25 cellular contexts compared by ENCODE assay signal in genomic region chr12:130806574-130806973, GRCh38.
"Had no signal": no experiment of that assay in that cellular context is flagged by ENCODE, and none has a peak within 500 bp of the region (broad histone marks: within the 10 kb centered on the region; RNA-seq: fewer than 3 reads in every experiment).

No MANE protein-coding gene starts in this region.

- H3K4me3 ChIP-seq: mucosa of descending colon, tibial artery had no signal

- DNase-seq: activated B cell treated with CpG ODN at 0.5 μM for 24 hours; activated CD4-positive, alpha-beta T cell treated with anti-CD3 and anti-CD28 coated beads for 36 hours; activated CD4-positive, alpha-beta T cell treated with anti-CD3 and anti-CD28 coated beads, Interleukin-2, amount 50 U/mL, for 4 hours; activated CD8-positive, alpha-beta memory T cell treated with anti-CD3 and anti-CD28 coated beads for 24 hours; activated CD8-positive, alpha-beta memory T cell treated with anti-CD3 and anti-CD28 coated beads, Interleukin-2, amount 50 U/mL, for 4 hours; activated T-cell treated with anti-CD3 and anti-CD28 coated beads, Interleukin-2, amount 50 U/mL, for 24 hours; aorta; central memory CD4-positive, alpha-beta T cell; effector memory CD8-positive, alpha-beta T cell; left colon; mesenchymal stem cell; mucosa of descending colon; nephron progenitor cell; nucleus accumbens; right cardiac atrium; stimulated activated CD4-positive, alpha-beta T cell treated with anti-CD3 and anti-CD28 coated beads, Interleukin-12 subunit alpha, Interleukin-12 subunit beta, amount 100 ng/mL, for 4 hours; stimulated activated CD4-positive, alpha-beta T cell treated with anti-CD3 and anti-CD28 coated beads, Interleukin-1b, Interleukin-23, amount 100 ng/mL, for 48 hours; stimulated activated naive CD8-positive, alpha-beta T cell treated with anti-CD3 and anti-CD28 coated beads, Interleukin-15, amount 100 ng/mL, for 72 hours; T1000; tibial artery had no signal

- H3K79me2 ChIP-seq: parathyroid adenoma had no signal

- FAIRE-seq: colon had no signal

- H3K27me3 ChIP-seq: tibial artery had no signal

- H3K9me3 ChIP-seq: mucosa of descending colon, tibial artery had no signal

- H2AFZ ChIP-seq: parathyroid adenoma had no signal

- ATAC-seq: activated CD4-positive, alpha-beta T cell treated with anti-CD3 and anti-CD28 coated beads for 36 hours; activated naive CD4-positive, alpha-beta T cell treated with anti-CD3 and anti-CD28 coated beads, Interleukin-2, amount 50 U/mL, for 72 hours; activated T-helper 17 cell treated with anti-CD3 and anti-CD28 coated beads, Interleukin-2, amount 50 U/mL, for 72 hours; effector memory CD8-positive, alpha-beta T cell; left colon; mucosa of descending colon; right cardiac atrium; stimulated activated effector memory CD8-positive, alpha-beta T cell treated with anti-CD3 and anti-CD28 coated beads, Interleukin-12 subunit alpha, Interleukin-12 subunit beta, amount 100 ng/mL, for 72 hours; stimulated activated naive CD8-positive, alpha-beta T cell treated with anti-CD3 and anti-CD28 coated beads, Interleukin-15, amount 100 ng/mL, for 72 hours had no signal

- H3K4me1 ChIP-seq: parathyroid adenoma, tibial artery had no signal

- H3K27ac ChIP-seq: parathyroid adenoma, tibial artery had no signal

- H3K9ac ChIP-seq: parathyroid adenoma had no signal
